34 cellular contexts compared by ENCODE assay signal in genomic region chr4:109952612-109953011, GRCh38. TPM values are rescaled to one million over a fixed set of nuclear protein-coding genes. Genes with fewer than 3 reads are reported as not detected.
"Had no signal": no experiment of that assay in that cellular context is flagged by ENCODE, and none has a peak within 500 bp of the region (broad histone marks: within the 10 kb centered on the region; RNA-seq: fewer than 3 reads in every experiment).

No MANE protein-coding gene starts in this region.

- H3K27me3 ChIP-seq: adrenal gland had no signal

- H3K36me3 Mint-ChIP-seq: activated naive CD4-positive, alpha-beta T cell treated with anti-CD3 and anti-CD28 coated beads, Interleukin-2, amount 50 U/mL, for 72 hours; brain had no signal

- H3K27me3 Mint-ChIP-seq: brain had no signal

- DNase-seq: activated CD4-positive, alpha-beta memory T cell treated with anti-CD3 and anti-CD28 coated beads, Interleukin-2, amount 10 ng/mL, durations not matched to agents 7 days and 5 days; activated CD4-positive, alpha-beta T cell treated with anti-CD3 and anti-CD28 coated beads for 1 hour; activated CD4-positive, alpha-beta T cell treated with anti-CD3 and anti-CD28 coated beads for 48 hours; activated CD4-positive, CD25-positive, alpha-beta regulatory T cell; activated CD8-positive, alpha-beta memory T cell treated with anti-CD3 and anti-CD28 coated beads for 24 hours; activated effector memory CD4-positive, alpha-beta T cell treated with anti-CD3 and anti-CD28 coated beads, Interleukin-2, amount 50 U/mL, for 16 hours; activated naive CD4-positive, alpha-beta T cell treated with anti-CD3 and anti-CD28 coated beads for 36 hours; activated T-cell treated with anti-CD3 and anti-CD28 coated beads, Interleukin-2, amount 50 U/mL, for 1 hour; activated T-cell treated with anti-CD3 and anti-CD28 coated beads, Interleukin-2, amount 50 U/mL, for 72 hours; adrenal gland; central memory CD4-positive, alpha-beta T cell; NCI-H1105; NCI-H1436; NCI-H1694; NCI-H1930; NCI-H2171 treated with DMSO at 0.1 percent for 48 hours; NCI-H2227 treated with DMSO at 0.1 percent for 48 hours; NCI-H446 treated with DMSO at 0.1 percent for 48 hours; NCI-H524; NCI-H69; NCI-H82; NK-92 treated with Interleukin-12 subunit alpha and Interleukin-12 subunit beta, amount 100 ng/mL, for 24 hours; PC-9; Right ventricle myocardium superior; SW 1271; T-helper 1 cell; T-helper 2 cell; T-helper 9 cell; WERI-Rb-1 had no signal

- H3K4me3 Mint-ChIP-seq: activated CD4-positive, alpha-beta memory T cell treated with anti-CD3 and anti-CD28 coated beads, Interleukin-2, amount 10 ng/mL, durations not matched to agents 7 days and 5 days; activated naive CD4-positive, alpha-beta T cell treated with anti-CD3 and anti-CD28 coated beads for 36 hours; activated T-cell treated with anti-CD3 and anti-CD28 coated beads, Interleukin-2, amount 50 U/mL, for 72 hours; activated T-helper 17 cell treated with anti-CD3 and anti-CD28 coated beads, Interleukin-2, amount 50 U/mL, for 72 hours; brain had no signal

- H3K4me1 ChIP-seq: adrenal gland had no signal

- H3K36me3 ChIP-seq: adrenal gland, WERI-Rb-1 had no signal

- H3K4me3 ChIP-seq: adrenal gland, K562, PC-9 had no signal

- H3K27ac ChIP-seq: adrenal gland, PC-9, WERI-Rb-1 had no signal

- H3K9me3 Mint-ChIP-seq: activated CD4-positive, alpha-beta memory T cell treated with anti-CD3 and anti-CD28 coated beads, Interleukin-2, amount 10 ng/mL, durations not matched to agents 7 days and 5 days; activated naive CD4-positive, alpha-beta T cell treated with anti-CD3 and anti-CD28 coated beads for 36 hours; activated T-cell treated with anti-CD3 and anti-CD28 coated beads, Interleukin-2, amount 50 U/mL, for 72 hours; activated T-helper 17 cell treated with anti-CD3 and anti-CD28 coated beads, Interleukin-2, amount 50 U/mL, for 72 hours; brain had no signal

- H3K4me2 ChIP-seq: PC-9 had no signal

- H3K9me3 ChIP-seq: adrenal gland had no signal

- ATAC-seq: activated naive CD4-positive, alpha-beta T cell treated with anti-CD3 and anti-CD28 coated beads, Interleukin-2, amount 50 U/mL, for 72 hours; activated T-cell treated with anti-CD3 and anti-CD28 coated beads, Interleukin-2, amount 50 U/mL, for 72 hours; activated T-helper 17 cell treated with anti-CD3 and anti-CD28 coated beads, Interleukin-2, amount 50 U/mL, for 72 hours; K562 had no signal

- H2AFZ ChIP-seq: PC-9 had no signal

- H3K27ac Mint-ChIP-seq: activated CD4-positive, alpha-beta memory T cell treated with anti-CD3 and anti-CD28 coated beads, Interleukin-2, amount 10 ng/mL, durations not matched to agents 7 days and 5 days; activated naive CD4-positive, alpha-beta T cell treated with anti-CD3 and anti-CD28 coated beads for 36 hours; activated naive CD4-positive, alpha-beta T cell treated with anti-CD3 and anti-CD28 coated beads, Interleukin-2, amount 50 U/mL, for 72 hours; activated T-cell treated with anti-CD3 and anti-CD28 coated beads, Interleukin-2, amount 50 U/mL, for 72 hours; activated T-helper 17 cell treated with anti-CD3 and anti-CD28 coated beads, Interleukin-2, amount 50 U/mL, for 72 hours; brain had no signal

- H3K4me1 Mint-ChIP-seq: brain had no signal

RNA-seq across cellular contexts. Expression of gene EGF, which starts 39.9 kb away (rescaled TPM):
- total RNA-seq: activated CD4-positive, alpha-beta memory T cell treated with anti-CD3 and anti-CD28 coated beads, Interleukin-2, amount 10 ng/mL, durations not matched to agents 7 days and 5 days; activated naive CD4-positive, alpha-beta T cell treated with anti-CD3 and anti-CD28 coated beads for 36 hours; activated naive CD4-positive, alpha-beta T cell treated with anti-CD3 and anti-CD28 coated beads, Interleukin-2, amount 50 U/mL, for 72 hours; activated T-cell treated with anti-CD3 and anti-CD28 coated beads, Interleukin-2, amount 50 U/mL, for 72 hours; activated T-helper 17 cell treated with anti-CD3 and anti-CD28 coated beads, Interleukin-2, amount 50 U/mL, for 72 hours; OCI-LY7 had no signal
